In the genomic region with DNA sequence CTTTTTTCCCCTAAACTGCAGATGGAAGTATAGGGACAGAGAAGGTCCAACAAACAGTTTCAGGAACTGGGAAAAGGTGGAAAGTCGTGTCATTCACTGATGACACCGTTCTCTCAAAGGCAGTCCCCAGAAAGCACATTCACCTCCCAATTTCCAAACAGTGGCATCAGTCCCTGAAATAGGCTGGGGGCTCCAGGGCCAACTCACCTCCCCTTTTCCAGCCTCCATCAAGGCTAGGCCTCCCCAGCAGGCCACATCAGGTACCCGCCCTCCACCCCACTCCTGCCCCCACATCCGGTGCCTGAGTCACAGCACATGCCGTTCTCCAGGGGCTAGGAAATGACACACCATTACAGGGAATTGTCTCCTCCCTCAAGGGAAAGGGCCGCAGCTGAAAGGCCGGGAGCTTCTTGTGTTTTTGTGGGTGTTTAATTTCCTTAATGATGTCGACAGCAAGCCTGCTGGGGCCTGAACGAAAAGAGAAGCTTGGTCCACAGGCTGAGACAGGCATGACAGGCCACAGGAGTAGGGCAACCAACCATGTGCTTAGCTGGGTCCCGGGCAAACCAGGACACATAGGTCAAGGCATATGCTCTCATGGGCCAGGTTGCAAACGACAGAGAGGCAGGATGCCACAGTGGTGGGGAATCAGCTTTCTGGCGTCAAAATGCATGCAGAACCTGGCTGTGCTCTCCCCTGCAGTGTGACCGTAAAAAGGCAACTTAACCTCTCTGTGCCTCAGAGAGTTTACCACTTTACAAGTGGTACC, we compare ENCODE assay signal across 8 cellular contexts. TPM values are rescaled to one million over a fixed set of nuclear protein-coding genes. Genes with fewer than 3 reads are reported as not detected.
DNase-seq lines count a peak whose midpoint lies in the region; ATAC-seq and TF ChIP-seq lines count a peak whose summit lies in the region.

No MANE protein-coding gene starts in this region.

- peak overlapping the region; percentile 50 for H3K18ac ChIP-seq in neuronal stem cell (ENCODE audit: low read length)

- ATAC-seq in PC-3 (peak; percentile 60), GM18867 (IDR thresholded peaks at IDR 0.05; ENCODE audit: unreplicated experiment) (no peak)

- no peaks in the 10 kb centered on the region for H4K20me1 ChIP-seq in PC-3 (ENCODE audit: low read length)

- no peak overlapping the region for H2BK5ac ChIP-seq in neuronal stem cell (ENCODE audit: low read length)

- peaks cover 78% of the 10 kb centered on the region for H3K79me2 ChIP-seq in PC-3 (ENCODE audit: low read length)

- H3K4me3 ChIP-seq in PC-3 (ENCODE audit: low read length) (0 out of 2 replicates have a peak overlapping the region, but pooled peaks have one; percentile 19), neuronal stem cell (ENCODE audit: low read length in 2 of 2) (no peak overlapping the region), stomach smooth muscle (ENCODE audit: low read length in 2 of 2) (peak overlapping the region; percentile 35 to 49)

- no peak overlapping the region for H3K14ac ChIP-seq in neuronal stem cell (ENCODE audit: low read length)

- CTCF ChIA-PET in PC-3 (lab: Charles Lee) = interaction anchor here (1.1 to 1.4 kb wide), 3 partner anchors 42 to 67 kb away, joined by 4 to 6 read pairs (median 6); no protein-coding TSS in a partner anchor

- no CpG with 5 or more reads among the region's 13 CpGs for WGBS in neuronal stem cell (ENCODE audit: extremely low coverage in 2 of 2, insufficient read length in 2 of 2, insufficient replicate concordance in 1 of 2), 2 donors

- POLR2A ChIA-PET in PC-3 (lab: Charles Lee; ENCODE audit: unreplicated experiment) = interaction anchor here (1.0 to 1.4 kb wide), 3 partner anchors 39 to 43 kb away, joined by 3 to 6 read pairs (median 3); a partner anchor contains a TSS

- peak; percentile 20 for DNase-seq in GM10266 (ENCODE audit: extremely low spot score)
- peak; percentile 96 for DNase-seq in PC-3
- peak; percentile 39 for DNase-seq in activated T-helper 1 cell treated with Interleukin-2 at 50 U/mL for 16 hours (ENCODE audit: low read depth)
- DNase-seq in fibroblast of peridontal ligament (ENCODE audit: extremely low read depth) = peak; percentile 77
- DNase-seq in neuronal stem cell (ENCODE audit: low spot score) = no peak
- DNase-seq in effector CD8-positive, alpha-beta T cell (lab: John Stamatoyannopoulos, UW) = no peak

- BruUV-seq in PC-3 (replicated peaks; lab: Mats Ljungman, UMichigan) = no TSS peak

- peak overlapping the region; percentile 95 for H3K27ac ChIP-seq in PC-3 (ENCODE audit: low read length)
- H3K27ac ChIP-seq in neuronal stem cell (replicated peaks; ENCODE audit: low read length) = peak overlapping the region; percentile 53
- H3K27ac ChIP-seq in stomach smooth muscle (ENCODE audit: low read length) = peak overlapping the region; percentile 100

- H3K79me1 ChIP-seq in neuronal stem cell (ENCODE audit: low read depth, low read length) = peaks cover 5% of the 10 kb centered on the region

- H3K9me3 ChIP-seq in PC-3 (ENCODE audit: low read length) (no peaks in the 10 kb centered on the region), neuronal stem cell (replicated peaks in 1 of 2; ENCODE audit: control insufficient read depth in 2 of 2, insufficient read depth in 1 of 2, low read depth in 1 of 2, low read length in 2 of 2) (no peaks in the 10 kb centered on the region), stomach smooth muscle (ENCODE audit: control insufficient read depth in 2 of 2, low read length in 2 of 2) (no peaks in the 10 kb centered on the region)

- no peak overlapping the region for H4K91ac ChIP-seq in neuronal stem cell (ENCODE audit: low read depth, low read length, poor library complexity)

- peaks cover 15% of the 10 kb centered on the region for H3F3A ChIP-seq in PC-3 (ENCODE audit: low read length, unreplicated experiment)

- H3K36me3 ChIP-seq in PC-3 (ENCODE audit: low read depth, low read length) (no peaks in the 10 kb centered on the region), neuronal stem cell (replicated peaks in 1 of 2; ENCODE audit: control insufficient read depth in 2 of 2, insufficient read depth in 2 of 2, low read length in 2 of 2) (peaks cover 0 to 31% of the 10 kb centered on the region in 2 donors), stomach smooth muscle (ENCODE audit: control insufficient read depth in 2 of 2, insufficient read depth in 2 of 2, low read length in 2 of 2) (no peaks in the 10 kb centered on the region)

- no peak overlapping the region for H2AK5ac ChIP-seq in neuronal stem cell (ENCODE audit: low read depth, low read length)

- H4K8ac ChIP-seq in neuronal stem cell (ENCODE audit: low read depth, low read length) = no peak overlapping the region

- no peak overlapping the region for H2BK120ac ChIP-seq in neuronal stem cell (ENCODE audit: low read depth, low read length)

- no peaks in the 10 kb centered on the region for H3K9me2 ChIP-seq in PC-3 (replicated peaks; ENCODE audit: low read length)

- H3K27me3 ChIP-seq in PC-3 (ENCODE audit: low read length) = no peaks in the 10 kb centered on the region
- no peaks in the 10 kb centered on the region for H3K27me3 ChIP-seq in neuronal stem cell (ENCODE audit: control insufficient read depth in 3 of 3, insufficient read depth in 3 of 3, low read depth in 1 of 3, low read length in 3 of 3)
- H3K27me3 ChIP-seq in stomach smooth muscle (ENCODE audit: control insufficient read depth in 1 of 2, insufficient read depth in 2 of 2, low read length in 2 of 2) = no peaks in the 10 kb centered on the region

- no peak overlapping the region for H3K23ac ChIP-seq in neuronal stem cell (ENCODE audit: low read depth, low read length, poor library complexity)

- H2AFZ ChIP-seq in PC-3 (ENCODE audit: low read length) (peak overlapping the region; percentile 47), neuronal stem cell (ENCODE audit: low read length) (no peak overlapping the region)

- H2BK12ac ChIP-seq in neuronal stem cell (ENCODE audit: low read length) = no peak overlapping the region

- peak overlapping the region; percentile 43 for H3K4ac ChIP-seq in neuronal stem cell (ENCODE audit: low read length)

- H3K4me2 ChIP-seq in PC-3 (ENCODE audit: low read length) (peak overlapping the region; percentile 69), neuronal stem cell (ENCODE audit: insufficient read depth, low read length, poor library complexity, severe bottlenecking) (no peak overlapping the region)

- H3K9ac ChIP-seq in PC-3 (ENCODE audit: low read length) (peak overlapping the region; percentile 76), neuronal stem cell (ENCODE audit: low read depth, low read length, poor library complexity) (no peak overlapping the region), stomach smooth muscle (ENCODE audit: low read length in 2 of 2) (peak overlapping the region; percentile 95 to 98)

- H3K4me1 ChIP-seq in PC-3 (ENCODE audit: insufficient read depth, low read length) = peaks cover 70% of the 10 kb centered on the region
- peaks cover 41 to 51% of the 10 kb centered on the region in 2 donors for H3K4me1 ChIP-seq in neuronal stem cell (ENCODE audit: control insufficient read depth in 2 of 2, insufficient read depth in 1 of 2, low read depth in 1 of 2, low read length in 2 of 2)
- H3K4me1 ChIP-seq in stomach smooth muscle (ENCODE audit: control insufficient read depth, insufficient read depth, low read length) = peaks cover 71% of the 10 kb centered on the region

- TF ChIP-seq CTCF in GM10266 (IDR thresholded peaks at IDR 0.05; ENCODE audit: control insufficient read depth, insufficient read depth, low read depth, missing control alignments) (no peak), PC-3 (conservative IDR thresholded peaks at IDR 0.05; ENCODE audit: low read depth, low read length) (no peak)

- H2BK15ac ChIP-seq in neuronal stem cell (ENCODE audit: low read length) = no peak overlapping the region

- intact Hi-C loops in PC-3 (cut with micrococcal nuclease) = loop anchor here (1.0 kb wide), 2 partner anchors 17 to 43 kb away; no protein-coding TSS in a partner anchor

RNA-seq across cellular contexts. Expression of a gene that starts 39.2 kb away (rescaled TPM):
- total RNA-seq in PC-3 (2014; rRNA removed) = 11.6 and 12.8 TPM in 2 replicates
- 44.7 TPM for polyA plus RNA-seq in neuronal stem cell (2013, experiment 1 of 2)
- polyA plus RNA-seq in neuronal stem cell (2013, experiment 2 of 2) = 45.0 TPM

Comparison
In these comparisons a context has a peak if more than half of its experiments do, and no peak if none do; other contexts are left out.
1. DNase-seq: peak in GM10266 (single experiment), PC-3 (single experiment), activated T-helper 1 cell treated with Interleukin-2 at 50 U/mL for 16 hours (single experiment) and fibroblast of peridontal ligament (single experiment); none in neuronal stem cell (single experiment) and effector CD8-positive, alpha-beta T cell (single experiment).
2. H3K4me3 ChIP-seq: peak in PC-3 (single experiment) and stomach smooth muscle (2 of 2); none in neuronal stem cell (0 of 2).
3. Peak in every context shown above with its lines, with median percentiles within 50 percentile points of each other: H3K27ac ChIP-seq.